8 cellular contexts compared by ENCODE assay signal in genomic region chr10:78407009-78407711, GRCh38.
DNase-seq lines count a peak whose midpoint lies in the region; ATAC-seq and TF ChIP-seq lines count a peak whose summit lies in the region.

No MANE protein-coding gene starts in this region.

- H3K27me3 ChIP-seq in duodenal mucosa (ENCODE audit: control insufficient read depth in 1 of 2, insufficient read depth in 2 of 2, low read length in 2 of 2) = peaks cover 0 to 8% of the 10 kb centered on the region in 2 donors
- H3K27me3 ChIP-seq in left lung = peaks cover 0 to 26% of the 10 kb centered on the region in 2 donors

- H3K4me1 ChIP-seq in duodenal mucosa (ENCODE audit: control insufficient read depth in 1 of 2, insufficient read depth in 2 of 2, low read length in 2 of 2) (peaks cover 3 to 9% of the 10 kb centered on the region in 2 donors), left lung (peaks cover 0 to 20% of the 10 kb centered on the region in 2 donors)

- intact Hi-C loops in left lung (cut with DNase I) = no loop called here

- H3K36me3 ChIP-seq in duodenal mucosa (ENCODE audit: control insufficient read depth in 1 of 2, insufficient read depth in 2 of 2, low read length in 2 of 2) = no peaks in the 10 kb centered on the region
- H3K36me3 ChIP-seq in left lung = no peaks in the 10 kb centered on the region

- ATAC-seq in GM21737 (IDR thresholded peaks at IDR 0.05; ENCODE audit: unreplicated experiment) (peak; percentile 55), left lung (peak; percentile 94)

- DNase-seq in AG08396 (ENCODE audit: low spot score) = peak; percentile 82
- DNase-seq in NCI-H2081 treated with DMSO at 0.1 percent for 48 hours (lab: John Stamatoyannopoulos, UW) = peak; percentile 20
- peak; percentile 76 to 79 for DNase-seq in activated CD4-positive, alpha-beta T cell treated with anti-CD3 and anti-CD28 coated beads, Interleukin-2, amount 50 U/mL, for 48 hours
- DNase-seq in left lung = peak; percentile 80 to 89
- DNase-seq in stimulated activated CD4-positive, alpha-beta T cell treated with anti-CD3 and anti-CD28 coated beads, TNF-alpha, amount 100 ng/mL, for 24 hours (ENCODE audit: low read depth in 3 of 3) = peak; percentile 31 to 76 (median 45)
- DNase-seq in MV-4-11 (lab: John Stamatoyannopoulos, UW) = no peak

- no peak overlapping the region for H3K27ac ChIP-seq in duodenal mucosa (ENCODE audit: low read depth, low read length)
- no peak overlapping the region for H3K27ac ChIP-seq in left lung

- no peak overlapping the region for H3K9ac ChIP-seq in duodenal mucosa (ENCODE audit: low read depth in 1 of 2, low read length in 2 of 2)

- peak overlapping the region; percentile 43 to 45 for H3K4me3 ChIP-seq in duodenal mucosa (ENCODE audit: low read depth in 1 of 2, low read length in 2 of 2)
- H3K4me3 ChIP-seq in left lung = peak overlapping the region; percentile 15 to 20

- no peak for TF ChIP-seq CTCF in left lung (IDR thresholded peaks at IDR 0.05)

- H3K9me3 ChIP-seq in duodenal mucosa (ENCODE audit: control insufficient read depth in 1 of 2, low read length in 2 of 2) (no peaks in the 10 kb centered on the region), left lung (no peaks in the 10 kb centered on the region)
